Comparison of ENCODE assay signal across 1 cellular context in genomic region chr11:119741369-119742262, GRCh38.
A peak's percentile ranks its signal among the peaks of the same experiment; 100 is the strongest.
TF ChIP-seq lines count a peak whose summit lies in the region.

No MANE protein-coding gene starts in this region.

TF ChIP-seq in HepG2, 621 proteins besides CTCF, POLR2A, EP300 and RAD21 (continued from another document and continues in another):
- TF ChIP-seq ZNF142 (CRISPR knock-in tag; IDR thresholded peaks at IDR 0.05) (no peak), PHF20 (CRISPR knock-in tag; IDR thresholded peaks at IDR 0.05) (no peak), ZNF879 (CRISPR knock-in tag; IDR thresholded peaks at IDR 0.05) (no peak), MAFF (IDR thresholded peaks at IDR 0.05; ENCODE audit: low read depth, low read length) (no peak), AKAP8 (CRISPR knock-in tag; IDR thresholded peaks at IDR 0.05) (no peak), TSC22D2 (CRISPR knock-in tag; IDR thresholded peaks at IDR 0.05; ENCODE audit: borderline replicate concordance) (no peak), ARID5B (CRISPR knock-in tag; IDR thresholded peaks at IDR 0.05) (no peak), TEF (CRISPR knock-in tag; IDR thresholded peaks at IDR 0.05) (no peak), CCAR2 (optimal IDR thresholded peaks at IDR 0.05; ENCODE audit: low read depth, low read length) (no peak), FOXK2 (IDR thresholded peaks at IDR 0.05) (no peak), CCDC6 (CRISPR knock-in tag; IDR thresholded peaks at IDR 0.05) (0 out of 2 replicates have a peak, but pooled peaks have one; percentile 34), ZNF782 (CRISPR knock-in tag; IDR thresholded peaks at IDR 0.05; ENCODE audit: borderline replicate concordance) (no peak), REPIN1 (CRISPR knock-in tag; IDR thresholded peaks at IDR 0.05; ENCODE audit: borderline replicate concordance, low read depth) (0 out of 2 replicates have a peak, but pooled peaks have one; percentile 46), ZFP91 (CRISPR knock-in tag; IDR thresholded peaks at IDR 0.05; ENCODE audit: borderline replicate concordance) (peak; percentile 68; the same call in 1 of the 2 replicates), HMG20A (CRISPR knock-in tag; IDR thresholded peaks at IDR 0.05; ENCODE audit: borderline replicate concordance) (no peak), ZNF597 (CRISPR knock-in tag; IDR thresholded peaks at IDR 0.05) (no peak), RXRA (CRISPR knock-in tag; IDR thresholded peaks at IDR 0.05) (peak; percentile 45; the same call in 1 of the 2 replicates), RORA (CRISPR knock-in tag; IDR thresholded peaks at IDR 0.05) (no peak)
- TF ChIP-seq, protein P1, sequence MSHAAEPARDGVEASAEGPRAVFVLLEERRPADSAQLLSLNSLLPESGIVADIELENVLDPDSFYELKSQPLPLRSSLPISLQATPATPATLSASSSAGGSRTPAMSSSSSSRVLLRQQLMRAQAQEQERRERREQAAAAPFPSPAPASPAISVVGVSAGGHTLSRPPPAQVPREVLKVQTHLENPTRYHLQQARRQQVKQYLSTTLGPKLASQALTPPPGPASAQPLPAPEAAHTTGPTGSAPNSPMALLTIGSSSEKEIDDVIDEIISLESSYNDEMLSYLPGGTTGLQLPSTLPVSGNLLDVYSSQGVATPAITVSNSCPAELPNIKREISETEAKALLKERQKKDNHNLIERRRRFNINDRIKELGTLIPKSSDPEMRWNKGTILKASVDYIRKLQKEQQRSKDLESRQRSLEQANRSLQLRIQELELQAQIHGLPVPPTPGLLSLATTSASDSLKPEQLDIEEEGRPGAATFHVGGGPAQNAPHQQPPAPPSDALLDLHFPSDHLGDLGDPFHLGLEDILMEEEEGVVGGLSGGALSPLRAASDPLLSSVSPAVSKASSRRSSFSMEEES (CRISPR knock-in tag; IDR thresholded peaks at IDR 0.05) = no peak
- TF ChIP-seq, protein P2, sequence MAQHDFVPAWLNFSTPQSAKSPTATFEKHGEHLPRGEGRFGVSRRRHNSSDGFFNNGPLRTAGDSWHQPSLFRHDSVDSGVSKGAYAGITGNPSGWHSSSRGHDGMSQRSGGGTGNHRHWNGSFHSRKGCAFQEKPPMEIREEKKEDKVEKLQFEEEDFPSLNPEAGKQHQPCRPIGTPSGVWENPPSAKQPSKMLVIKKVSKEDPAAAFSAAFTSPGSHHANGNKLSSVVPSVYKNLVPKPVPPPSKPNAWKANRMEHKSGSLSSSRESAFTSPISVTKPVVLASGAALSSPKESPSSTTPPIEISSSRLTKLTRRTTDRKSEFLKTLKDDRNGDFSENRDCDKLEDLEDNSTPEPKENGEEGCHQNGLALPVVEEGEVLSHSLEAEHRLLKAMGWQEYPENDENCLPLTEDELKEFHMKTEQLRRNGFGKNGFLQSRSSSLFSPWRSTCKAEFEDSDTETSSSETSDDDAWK (CRISPR knock-in tag; IDR thresholded peaks at IDR 0.05) = no peak
- TF ChIP-seq, protein P3, sequence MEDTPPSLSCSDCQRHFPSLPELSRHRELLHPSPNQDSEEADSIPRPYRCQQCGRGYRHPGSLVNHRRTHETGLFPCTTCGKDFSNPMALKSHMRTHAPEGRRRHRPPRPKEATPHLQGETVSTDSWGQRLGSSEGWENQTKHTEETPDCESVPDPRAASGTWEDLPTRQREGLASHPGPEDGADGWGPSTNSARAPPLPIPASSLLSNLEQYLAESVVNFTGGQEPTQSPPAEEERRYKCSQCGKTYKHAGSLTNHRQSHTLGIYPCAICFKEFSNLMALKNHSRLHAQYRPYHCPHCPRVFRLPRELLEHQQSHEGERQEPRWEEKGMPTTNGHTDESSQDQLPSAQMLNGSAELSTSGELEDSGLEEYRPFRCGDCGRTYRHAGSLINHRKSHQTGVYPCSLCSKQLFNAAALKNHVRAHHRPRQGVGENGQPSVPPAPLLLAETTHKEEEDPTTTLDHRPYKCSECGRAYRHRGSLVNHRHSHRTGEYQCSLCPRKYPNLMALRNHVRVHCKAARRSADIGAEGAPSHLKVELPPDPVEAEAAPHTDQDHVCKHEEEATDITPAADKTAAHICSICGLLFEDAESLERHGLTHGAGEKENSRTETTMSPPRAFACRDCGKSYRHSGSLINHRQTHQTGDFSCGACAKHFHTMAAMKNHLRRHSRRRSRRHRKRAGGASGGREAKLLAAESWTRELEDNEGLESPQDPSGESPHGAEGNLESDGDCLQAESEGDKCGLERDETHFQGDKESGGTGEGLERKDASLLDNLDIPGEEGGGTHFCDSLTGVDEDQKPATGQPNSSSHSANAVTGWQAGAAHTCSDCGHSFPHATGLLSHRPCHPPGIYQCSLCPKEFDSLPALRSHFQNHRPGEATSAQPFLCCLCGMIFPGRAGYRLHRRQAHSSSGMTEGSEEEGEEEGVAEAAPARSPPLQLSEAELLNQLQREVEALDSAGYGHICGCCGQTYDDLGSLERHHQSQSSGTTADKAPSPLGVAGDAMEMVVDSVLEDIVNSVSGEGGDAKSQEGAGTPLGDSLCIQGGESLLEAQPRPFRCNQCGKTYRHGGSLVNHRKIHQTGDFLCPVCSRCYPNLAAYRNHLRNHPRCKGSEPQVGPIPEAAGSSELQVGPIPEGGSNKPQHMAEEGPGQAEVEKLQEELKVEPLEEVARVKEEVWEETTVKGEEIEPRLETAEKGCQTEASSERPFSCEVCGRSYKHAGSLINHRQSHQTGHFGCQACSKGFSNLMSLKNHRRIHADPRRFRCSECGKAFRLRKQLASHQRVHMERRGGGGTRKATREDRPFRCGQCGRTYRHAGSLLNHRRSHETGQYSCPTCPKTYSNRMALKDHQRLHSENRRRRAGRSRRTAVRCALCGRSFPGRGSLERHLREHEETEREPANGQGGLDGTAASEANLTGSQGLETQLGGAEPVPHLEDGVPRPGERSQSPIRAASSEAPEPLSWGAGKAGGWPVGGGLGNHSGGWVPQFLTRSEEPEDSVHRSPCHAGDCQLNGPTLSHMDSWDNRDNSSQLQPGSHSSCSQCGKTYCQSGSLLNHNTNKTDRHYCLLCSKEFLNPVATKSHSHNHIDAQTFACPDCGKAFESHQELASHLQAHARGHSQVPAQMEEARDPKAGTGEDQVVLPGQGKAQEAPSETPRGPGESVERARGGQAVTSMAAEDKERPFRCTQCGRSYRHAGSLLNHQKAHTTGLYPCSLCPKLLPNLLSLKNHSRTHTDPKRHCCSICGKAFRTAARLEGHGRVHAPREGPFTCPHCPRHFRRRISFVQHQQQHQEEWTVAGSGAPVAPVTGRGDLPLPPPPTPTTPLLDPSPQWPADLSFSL (CRISPR knock-in tag; IDR thresholded peaks at IDR 0.05) = peak; percentile 89
- TF ChIP-seq, protein P4, sequence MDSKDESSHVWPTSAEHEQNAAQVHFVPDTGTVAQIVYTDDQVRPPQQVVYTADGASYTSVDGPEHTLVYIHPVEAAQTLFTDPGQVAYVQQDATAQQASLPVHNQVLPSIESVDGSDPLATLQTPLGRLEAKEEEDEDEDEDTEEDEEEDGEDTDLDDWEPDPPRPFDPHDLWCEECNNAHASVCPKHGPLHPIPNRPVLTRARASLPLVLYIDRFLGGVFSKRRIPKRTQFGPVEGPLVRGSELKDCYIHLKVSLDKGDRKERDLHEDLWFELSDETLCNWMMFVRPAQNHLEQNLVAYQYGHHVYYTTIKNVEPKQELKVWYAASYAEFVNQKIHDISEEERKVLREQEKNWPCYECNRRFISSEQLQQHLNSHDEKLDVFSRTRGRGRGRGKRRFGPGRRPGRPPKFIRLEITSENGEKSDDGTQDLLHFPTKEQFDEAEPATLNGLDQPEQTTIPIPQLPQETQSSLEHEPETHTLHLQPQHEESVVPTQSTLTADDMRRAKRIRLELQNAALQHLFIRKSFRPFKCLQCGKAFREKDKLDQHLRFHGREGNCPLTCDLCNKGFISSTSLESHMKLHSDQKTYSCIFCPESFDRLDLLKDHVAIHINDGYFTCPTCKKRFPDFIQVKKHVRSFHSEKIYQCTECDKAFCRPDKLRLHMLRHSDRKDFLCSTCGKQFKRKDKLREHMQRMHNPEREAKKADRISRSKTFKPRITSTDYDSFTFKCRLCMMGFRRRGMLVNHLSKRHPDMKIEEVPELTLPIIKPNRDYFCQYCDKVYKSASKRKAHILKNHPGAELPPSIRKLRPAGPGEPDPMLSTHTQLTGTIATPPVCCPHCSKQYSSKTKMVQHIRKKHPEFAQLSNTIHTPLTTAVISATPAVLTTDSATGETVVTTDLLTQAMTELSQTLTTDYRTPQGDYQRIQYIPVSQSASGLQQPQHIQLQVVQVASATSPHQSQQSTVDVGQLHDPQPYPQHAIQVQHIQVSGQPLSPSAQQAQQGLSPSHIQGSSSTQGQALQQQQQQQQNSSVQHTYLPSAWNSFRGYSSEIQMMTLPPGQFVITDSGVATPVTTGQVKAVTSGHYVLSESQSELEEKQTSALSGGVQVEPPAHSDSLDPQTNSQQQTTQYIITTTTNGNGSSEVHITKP (CRISPR knock-in tag; IDR thresholded peaks at IDR 0.05; ENCODE audit: low read depth) = no peak
